ENCODE assay signal across 9 cellular contexts in genomic region chr11:76318744-76319384, GRCh38.
DNase-seq lines count a peak whose midpoint lies in the region; ATAC-seq, FAIRE-seq and TF ChIP-seq lines count a peak whose summit lies in the region.
"Had no signal": no experiment of that assay in that cellular context is flagged by ENCODE, and none has a peak within 500 bp of the region (broad histone marks: within the 10 kb centered on the region; RNA-seq: fewer than 3 reads in every experiment).

No MANE protein-coding gene starts in this region.

- no peak overlapping the region for H3K4ac ChIP-seq in neuronal stem cell (ENCODE audit: low read length)

- FAIRE-seq in RCC 7860 (lab: Jason Lieb, UNC), result no peak
- FAIRE-seq: G401.6 had no signal

- H2AK5ac ChIP-seq in neuronal stem cell (ENCODE audit: low read depth, low read length), result no peak overlapping the region

- no peak overlapping the region for H3K27ac ChIP-seq in neuronal stem cell (replicated peaks; ENCODE audit: low read length)

- peaks cover 0 to 6% of the 10 kb centered on the region in 2 donors for H3K4me1 ChIP-seq in neuronal stem cell (ENCODE audit: control insufficient read depth in 2 of 2, insufficient read depth in 1 of 2, low read depth in 1 of 2, low read length in 2 of 2)

- peak; percentile 65 for ATAC-seq in GM18520 (IDR thresholded peaks at IDR 0.05; ENCODE audit: unreplicated experiment)
- ATAC-seq in activated T-cell treated with anti-CD3 and anti-CD28 coated beads, Interleukin-2, amount 50 U/mL, for 72 hours (replicated peaks in 1 of 2), result peak; percentile 77 to 83

- H4K8ac ChIP-seq in neuronal stem cell (ENCODE audit: low read depth, low read length), result no peak overlapping the region

- no peak overlapping the region for H3K27ac Mint-ChIP-seq in activated T-cell treated with anti-CD3 and anti-CD28 coated beads, Interleukin-2, amount 50 U/mL, for 72 hours

- DNase-seq in 8988T (peak; percentile 96), LNCaP clone FGC (ENCODE audit: low read depth) (peak; percentile 32), RCC 7860 (ENCODE audit: low spot score) (peak; percentile 41), fibroblast of the aortic adventitia (ENCODE audit: low read depth) (peak; percentile 73), neuronal stem cell (ENCODE audit: low spot score) (peak; percentile 81), stromal cell of bone marrow (ENCODE audit: low read depth) (peak; percentile 8)
- peak; percentile 85 to 86 for DNase-seq in activated T-cell treated with anti-CD3 and anti-CD28 coated beads, Interleukin-2, amount 50 U/mL, for 72 hours

- H2BK15ac ChIP-seq in neuronal stem cell (ENCODE audit: low read length), result no peak overlapping the region

- no peak overlapping the region for H3K18ac ChIP-seq in neuronal stem cell (ENCODE audit: low read length)

- peaks cover 34% of the 10 kb centered on the region for H3K27me3 Mint-ChIP-seq in activated T-cell treated with anti-CD3 and anti-CD28 coated beads, Interleukin-2, amount 50 U/mL, for 72 hours (ENCODE audit: low read depth)

- no peak overlapping the region for H3K4me3 Mint-ChIP-seq in activated T-cell treated with anti-CD3 and anti-CD28 coated beads, Interleukin-2, amount 50 U/mL, for 72 hours

- no peak overlapping the region for H3K4me3 ChIP-seq in LNCaP clone FGC (ENCODE audit: low read depth, low read length)
- H3K4me3 ChIP-seq in fibroblast of the aortic adventitia (ENCODE audit: low read depth, low read length), result no peak overlapping the region
- H3K4me3 ChIP-seq in neuronal stem cell (ENCODE audit: low read length in 2 of 2), result no peak overlapping the region

- H3K23ac ChIP-seq in neuronal stem cell (ENCODE audit: low read depth, low read length, poor library complexity), result no peak overlapping the region

- no peaks in the 10 kb centered on the region for H3K36me3 Mint-ChIP-seq in activated T-cell treated with anti-CD3 and anti-CD28 coated beads, Interleukin-2, amount 50 U/mL, for 72 hours (ENCODE audit: insufficient read depth in 2 of 2)

- H3K4me1 Mint-ChIP-seq in activated T-cell treated with anti-CD3 and anti-CD28 coated beads, Interleukin-2, amount 50 U/mL, for 72 hours (ENCODE audit: low read depth), result peaks cover 16% of the 10 kb centered on the region

- TF ChIP-seq CTCF in LNCaP clone FGC (IDR thresholded peaks at IDR 0.05; ENCODE audit: control insufficient read depth, extremely low read depth, insufficient read depth) (peak; percentile 95), fibroblast of the aortic adventitia (IDR thresholded peaks at IDR 0.05; ENCODE audit: insufficient read depth, low read length) (peak; percentile 88)

- H2BK5ac ChIP-seq in neuronal stem cell (ENCODE audit: low read length), result no peak overlapping the region

- no peaks in the 10 kb centered on the region for H3K79me1 ChIP-seq in neuronal stem cell (ENCODE audit: low read depth, low read length)

- H3K27me3 ChIP-seq in neuronal stem cell (ENCODE audit: control insufficient read depth in 3 of 3, insufficient read depth in 3 of 3, low read depth in 1 of 3, low read length in 3 of 3), result peaks cover 4 to 76% (median 28%) of the 10 kb centered on the region in 3 experiments

- no peak overlapping the region for H3K4me2 ChIP-seq in neuronal stem cell (ENCODE audit: insufficient read depth, low read length, poor library complexity, severe bottlenecking)

- H4K91ac ChIP-seq in neuronal stem cell (ENCODE audit: low read depth, low read length, poor library complexity), result no peak overlapping the region

- WGBS in neuronal stem cell (ENCODE audit: extremely low coverage in 2 of 2, insufficient read length in 2 of 2, insufficient replicate concordance in 1 of 2), 2 donors, result no CpG with 5 or more reads among the region's 7 CpGs

- no peak overlapping the region for H2BK120ac ChIP-seq in neuronal stem cell (ENCODE audit: low read depth, low read length)

- H3K9me3 Mint-ChIP-seq in activated T-cell treated with anti-CD3 and anti-CD28 coated beads, Interleukin-2, amount 50 U/mL, for 72 hours, result no peaks in the 10 kb centered on the region

- H3K9ac ChIP-seq in neuronal stem cell (ENCODE audit: low read depth, low read length, poor library complexity), result no peak overlapping the region

- H3K9me3 ChIP-seq in neuronal stem cell (replicated peaks in 1 of 2; ENCODE audit: control insufficient read depth in 2 of 2, insufficient read depth in 1 of 2, low read depth in 1 of 2, low read length in 2 of 2), result no peaks in the 10 kb centered on the region

- no peak overlapping the region for H2AFZ ChIP-seq in neuronal stem cell (ENCODE audit: low read length)

- no peak overlapping the region for H3K14ac ChIP-seq in neuronal stem cell (ENCODE audit: low read length)

- no peaks in the 10 kb centered on the region for H3K36me3 ChIP-seq in neuronal stem cell (replicated peaks in 1 of 2; ENCODE audit: control insufficient read depth in 2 of 2, insufficient read depth in 2 of 2, low read length in 2 of 2)

- H2BK12ac ChIP-seq in neuronal stem cell (ENCODE audit: low read length), result no peak overlapping the region

Comparison
In these comparisons a context has a peak if more than half of its experiments do, and no peak if none do; other contexts are left out.
1. DNase-seq: peak in every context shown above with its lines; median percentile 96 in 8988T; 86 in activated T-cell treated with anti-CD3 and anti-CD28 coated beads, Interleukin-2, amount 50 U/mL, for 72 hours; 81 in neuronal stem cell; 73 in fibroblast of the aortic adventitia; 41 in RCC 7860; 32 in LNCaP clone FGC; 8 in stromal cell of bone marrow.